8 cellular contexts compared by ENCODE assay signal in the genomic region with DNA sequence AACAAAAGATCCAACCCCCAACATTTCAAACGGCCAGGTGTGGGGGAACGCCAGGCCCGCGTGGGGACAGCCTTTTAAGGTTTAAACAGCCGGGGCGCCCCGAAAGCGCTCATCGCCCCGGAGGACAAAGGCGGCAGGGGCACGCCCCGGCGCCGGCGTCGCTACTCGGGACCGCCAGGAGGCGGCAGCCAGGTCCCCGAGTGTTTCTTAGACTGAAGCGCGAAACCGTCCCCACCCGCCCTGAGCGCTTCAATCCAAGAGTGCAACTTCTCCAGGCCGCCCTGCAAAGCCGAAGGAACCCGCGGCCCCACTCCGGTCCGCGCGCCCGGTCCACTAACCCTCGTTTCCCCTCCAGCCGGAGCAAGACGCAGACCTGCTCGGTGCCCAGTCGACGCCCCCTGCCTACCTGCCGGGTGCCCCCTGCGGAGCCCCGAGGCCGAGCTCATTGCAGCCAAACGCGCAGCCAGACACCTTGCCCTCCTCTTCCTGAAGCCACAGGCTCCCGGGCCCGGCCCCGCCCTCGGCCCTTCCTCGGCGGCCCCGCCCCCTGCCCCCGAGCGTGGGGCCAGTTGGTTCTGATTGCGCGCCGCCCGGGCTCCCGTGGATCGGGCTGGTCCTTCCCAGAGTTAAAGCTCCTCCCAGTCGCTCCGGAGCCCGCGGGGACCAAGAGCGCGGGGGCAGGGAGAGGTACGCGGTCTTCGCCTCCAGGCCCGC. TPM values are rescaled to one million over a fixed set of nuclear protein-coding genes. Genes with fewer than 3 reads are reported as not detected.
DNase-seq lines count a peak whose midpoint lies in the region; ATAC-seq and TF ChIP-seq lines count a peak whose summit lies in the region.

A gene (minus strand): TSS at position 496 of the 714 bp plus-strand sequence. CDS start 50 bp downstream, at position 446.

- peaks cover 44% of the 10 kb centered on the region for H3K4me1 Mint-ChIP-seq in activated naive CD4-positive, alpha-beta T cell treated with anti-CD3 and anti-CD28 coated beads, Interleukin-2, amount 50 U/mL, for 24 hours

- no peaks in the 10 kb centered on the region for H3K27me3 ChIP-seq in HAP-1 (ENCODE audit: low read depth)
- no peaks in the 10 kb centered on the region for H3K27me3 ChIP-seq in MG63

- in situ Hi-C loops in HAP-1 (cut with MboI; ENCODE audit: low sequenced_read_pairs) = no loop called here

- peaks cover 2% of the 10 kb centered on the region for H3K36me3 Mint-ChIP-seq in activated naive CD4-positive, alpha-beta T cell treated with anti-CD3 and anti-CD28 coated beads, Interleukin-2, amount 50 U/mL, for 24 hours

- no peaks in the 10 kb centered on the region for H3K27me3 Mint-ChIP-seq in activated naive CD4-positive, alpha-beta T cell treated with anti-CD3 and anti-CD28 coated beads, Interleukin-2, amount 50 U/mL, for 24 hours

- H3K4me3 ChIP-seq in HAP-1 = peak within 1 kb of the TSS; percentile 77
- peak within 1 kb of the TSS; percentile 67 for H3K4me3 ChIP-seq in MG63

- peaks cover 4% of the 10 kb centered on the region for H3K4me1 ChIP-seq in HAP-1

- H3K27ac Mint-ChIP-seq in activated naive CD4-positive, alpha-beta T cell treated with anti-CD3 and anti-CD28 coated beads, Interleukin-2, amount 50 U/mL, for 24 hours = peak within 1 kb of the TSS; percentile 90

- peak; percentile 91 for ATAC-seq in SK-N-SH treated with all-trans-retinoic acid at 6 μM for 48 hours

- DNase-seq in GM04504 (ENCODE audit: low read depth) = peak; percentile 50
- DNase-seq in HAP-1 (ENCODE audit: low spot score in 2 of 2) = peak; percentile 55 to 82
- DNase-seq in MG63 = peak; percentile 61
- peak; percentile 66 for DNase-seq in globus pallidus (ENCODE audit: low spot score)
- peak; percentile 66 for DNase-seq in occipital lobe (lab: John Stamatoyannopoulos, UW)

- peak within 1 kb of the TSS; percentile 17 for H3K27ac ChIP-seq in temporal lobe (ENCODE audit: low read depth, low read length)

- H3K4me3 Mint-ChIP-seq in activated naive CD4-positive, alpha-beta T cell treated with anti-CD3 and anti-CD28 coated beads, Interleukin-2, amount 50 U/mL, for 24 hours = peak within 1 kb of the TSS; percentile 95

- H3K9me3 Mint-ChIP-seq in activated naive CD4-positive, alpha-beta T cell treated with anti-CD3 and anti-CD28 coated beads, Interleukin-2, amount 50 U/mL, for 24 hours = no peaks in the 10 kb centered on the region

- no peaks in the 10 kb centered on the region for H3K9me3 ChIP-seq in HAP-1
- H3K9me3 ChIP-seq in MG63 = no peaks in the 10 kb centered on the region

- H3K36me3 ChIP-seq in HAP-1 (replicated peaks) = no peaks in the 10 kb centered on the region
- H3K36me3 ChIP-seq in MG63 = no peaks in the 10 kb centered on the region

TF ChIP-seq in SK-N-SH treated with all-trans-retinoic acid at 6 μM for 48 hours, 23 proteins besides CTCF, POLR2A, EP300 and RAD21:
- TF ChIP-seq ZNF565 (CRISPR knock-in tag; conservative IDR thresholded peaks at IDR 0.05; ENCODE audit: low read depth) (no peak), RARB (CRISPR knock-in tag; IDR thresholded peaks at IDR 0.05) (0 out of 2 replicates have a peak, but pooled peaks have one; percentile 38), ZC3H10 (CRISPR knock-in tag; IDR thresholded peaks at IDR 0.05) (peak; percentile 50; the same call in 1 of the 2 replicates), SNAI2 (CRISPR knock-in tag; IDR thresholded peaks at IDR 0.05) (no peak), OSR1 (CRISPR knock-in tag; IDR thresholded peaks at IDR 0.05) (no peak), TOX (CRISPR knock-in tag; IDR thresholded peaks at IDR 0.05; ENCODE audit: borderline replicate concordance) (no peak), ZNF70 (CRISPR knock-in tag; IDR thresholded peaks at IDR 0.05) (no peak), PPARA (CRISPR knock-in tag; IDR thresholded peaks at IDR 0.05; ENCODE audit: borderline replicate concordance) (no peak), ARNTL (CRISPR knock-in tag; IDR thresholded peaks at IDR 0.05; ENCODE audit: borderline replicate concordance, low read depth) (no peak), GLIS3 (CRISPR knock-in tag; IDR thresholded peaks at IDR 0.05) (peak; percentile 25; the same call in 1 of the 2 replicates), ZFP30 (CRISPR knock-in tag; IDR thresholded peaks at IDR 0.05) (no peak), ISL1 (CRISPR knock-in tag; IDR thresholded peaks at IDR 0.05) (no peak), ZNF8 (CRISPR knock-in tag; IDR thresholded peaks at IDR 0.05) (no peak), BACH2 (CRISPR knock-in tag; IDR thresholded peaks at IDR 0.05; ENCODE audit: borderline replicate concordance) (no peak), ZFP3 (CRISPR knock-in tag; IDR thresholded peaks at IDR 0.05) (no peak), ESRRG (CRISPR knock-in tag; IDR thresholded peaks at IDR 0.05) (no peak), CSDC2 (CRISPR knock-in tag; IDR thresholded peaks at IDR 0.05) (0 out of 2 replicates have a peak, but pooled peaks have one; percentile 25)
- TF ChIP-seq, protein P1, sequence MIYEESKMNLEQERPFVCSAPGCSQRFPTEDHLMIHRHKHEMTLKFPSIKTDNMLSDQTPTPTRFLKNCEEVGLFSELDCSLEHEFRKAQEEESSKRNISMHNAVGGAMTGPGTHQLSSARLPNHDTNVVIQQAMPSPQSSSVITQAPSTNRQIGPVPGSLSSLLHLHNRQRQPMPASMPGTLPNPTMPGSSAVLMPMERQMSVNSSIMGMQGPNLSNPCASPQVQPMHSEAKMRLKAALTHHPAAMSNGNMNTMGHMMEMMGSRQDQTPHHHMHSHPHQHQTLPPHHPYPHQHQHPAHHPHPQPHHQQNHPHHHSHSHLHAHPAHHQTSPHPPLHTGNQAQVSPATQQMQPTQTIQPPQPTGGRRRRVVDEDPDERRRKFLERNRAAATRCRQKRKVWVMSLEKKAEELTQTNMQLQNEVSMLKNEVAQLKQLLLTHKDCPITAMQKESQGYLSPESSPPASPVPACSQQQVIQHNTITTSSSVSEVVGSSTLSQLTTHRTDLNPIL (CRISPR knock-in tag; IDR thresholded peaks at IDR 0.05; ENCODE audit: low read depth) = no peak
- TF ChIP-seq, protein P2, sequence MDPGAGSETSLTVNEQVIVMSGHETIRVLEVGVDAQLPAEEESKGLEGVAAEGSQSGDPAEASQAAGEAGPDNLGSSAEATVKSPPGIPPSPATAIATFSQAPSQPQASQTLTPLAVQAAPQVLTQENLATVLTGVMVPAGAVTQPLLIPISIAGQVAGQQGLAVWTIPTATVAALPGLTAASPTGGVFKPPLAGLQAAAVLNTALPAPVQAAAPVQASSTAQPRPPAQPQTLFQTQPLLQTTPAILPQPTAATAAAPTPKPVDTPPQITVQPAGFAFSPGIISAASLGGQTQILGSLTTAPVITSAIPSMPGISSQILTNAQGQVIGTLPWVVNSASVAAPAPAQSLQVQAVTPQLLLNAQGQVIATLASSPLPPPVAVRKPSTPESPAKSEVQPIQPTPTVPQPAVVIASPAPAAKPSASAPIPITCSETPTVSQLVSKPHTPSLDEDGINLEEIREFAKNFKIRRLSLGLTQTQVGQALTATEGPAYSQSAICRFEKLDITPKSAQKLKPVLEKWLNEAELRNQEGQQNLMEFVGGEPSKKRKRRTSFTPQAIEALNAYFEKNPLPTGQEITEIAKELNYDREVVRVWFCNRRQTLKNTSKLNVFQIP (CRISPR knock-in tag; IDR thresholded peaks at IDR 0.05; ENCODE audit: borderline replicate concordance, low read depth) = no peak
- TF ChIP-seq, protein P3, sequence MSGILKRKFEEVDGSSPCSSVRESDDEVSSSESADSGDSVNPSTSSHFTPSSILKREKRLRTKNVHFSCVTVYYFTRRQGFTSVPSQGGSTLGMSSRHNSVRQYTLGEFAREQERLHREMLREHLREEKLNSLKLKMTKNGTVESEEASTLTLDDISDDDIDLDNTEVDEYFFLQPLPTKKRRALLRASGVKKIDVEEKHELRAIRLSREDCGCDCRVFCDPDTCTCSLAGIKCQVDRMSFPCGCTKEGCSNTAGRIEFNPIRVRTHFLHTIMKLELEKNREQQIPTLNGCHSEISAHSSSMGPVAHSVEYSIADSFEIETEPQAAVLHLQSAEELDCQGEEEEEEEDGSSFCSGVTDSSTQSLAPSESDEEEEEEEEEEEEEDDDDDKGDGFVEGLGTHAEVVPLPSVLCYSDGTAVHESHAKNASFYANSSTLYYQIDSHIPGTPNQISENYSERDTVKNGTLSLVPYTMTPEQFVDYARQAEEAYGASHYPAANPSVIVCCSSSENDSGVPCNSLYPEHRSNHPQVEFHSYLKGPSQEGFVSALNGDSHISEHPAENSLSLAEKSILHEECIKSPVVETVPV (CRISPR knock-in tag; IDR thresholded peaks at IDR 0.05) = no peak; the same call in 1 of the 2 replicates
- TF ChIP-seq, protein P4, sequence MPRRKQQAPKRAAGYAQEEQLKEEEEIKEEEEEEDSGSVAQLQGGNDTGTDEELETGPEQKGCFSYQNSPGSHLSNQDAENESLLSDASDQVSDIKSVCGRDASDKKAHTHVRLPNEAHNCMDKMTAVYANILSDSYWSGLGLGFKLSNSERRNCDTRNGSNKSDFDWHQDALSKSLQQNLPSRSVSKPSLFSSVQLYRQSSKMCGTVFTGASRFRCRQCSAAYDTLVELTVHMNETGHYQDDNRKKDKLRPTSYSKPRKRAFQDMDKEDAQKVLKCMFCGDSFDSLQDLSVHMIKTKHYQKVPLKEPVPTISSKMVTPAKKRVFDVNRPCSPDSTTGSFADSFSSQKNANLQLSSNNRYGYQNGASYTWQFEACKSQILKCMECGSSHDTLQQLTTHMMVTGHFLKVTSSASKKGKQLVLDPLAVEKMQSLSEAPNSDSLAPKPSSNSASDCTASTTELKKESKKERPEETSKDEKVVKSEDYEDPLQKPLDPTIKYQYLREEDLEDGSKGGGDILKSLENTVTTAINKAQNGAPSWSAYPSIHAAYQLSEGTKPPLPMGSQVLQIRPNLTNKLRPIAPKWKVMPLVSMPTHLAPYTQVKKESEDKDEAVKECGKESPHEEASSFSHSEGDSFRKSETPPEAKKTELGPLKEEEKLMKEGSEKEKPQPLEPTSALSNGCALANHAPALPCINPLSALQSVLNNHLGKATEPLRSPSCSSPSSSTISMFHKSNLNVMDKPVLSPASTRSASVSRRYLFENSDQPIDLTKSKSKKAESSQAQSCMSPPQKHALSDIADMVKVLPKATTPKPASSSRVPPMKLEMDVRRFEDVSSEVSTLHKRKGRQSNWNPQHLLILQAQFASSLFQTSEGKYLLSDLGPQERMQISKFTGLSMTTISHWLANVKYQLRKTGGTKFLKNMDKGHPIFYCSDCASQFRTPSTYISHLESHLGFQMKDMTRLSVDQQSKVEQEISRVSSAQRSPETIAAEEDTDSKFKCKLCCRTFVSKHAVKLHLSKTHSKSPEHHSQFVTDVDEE (CRISPR knock-in tag; IDR thresholded peaks at IDR 0.05) = no peak

RNA-seq across cellular contexts. Expression of the gene that starts here (rescaled TPM):
- total RNA-seq in MG63 (2014; rRNA removed; shearing (Covaris generic); ENCODE audit: low replicate concordance) = 16.1 and 22.7 TPM in 2 replicates
- total RNA-seq in occipital lobe = 13.6 TPM
- 12.5 TPM for total RNA-seq in temporal lobe

Comparison
In these comparisons a context has a peak if more than half of its experiments do, and no peak if none do; other contexts are left out.
1. Peak in every context shown above with its lines: DNase-seq, ATAC-seq, H3K4me3 ChIP-seq and H3K27ac ChIP-seq.